ENCODE assay signal across 22 cellular contexts in the genomic region with DNA sequence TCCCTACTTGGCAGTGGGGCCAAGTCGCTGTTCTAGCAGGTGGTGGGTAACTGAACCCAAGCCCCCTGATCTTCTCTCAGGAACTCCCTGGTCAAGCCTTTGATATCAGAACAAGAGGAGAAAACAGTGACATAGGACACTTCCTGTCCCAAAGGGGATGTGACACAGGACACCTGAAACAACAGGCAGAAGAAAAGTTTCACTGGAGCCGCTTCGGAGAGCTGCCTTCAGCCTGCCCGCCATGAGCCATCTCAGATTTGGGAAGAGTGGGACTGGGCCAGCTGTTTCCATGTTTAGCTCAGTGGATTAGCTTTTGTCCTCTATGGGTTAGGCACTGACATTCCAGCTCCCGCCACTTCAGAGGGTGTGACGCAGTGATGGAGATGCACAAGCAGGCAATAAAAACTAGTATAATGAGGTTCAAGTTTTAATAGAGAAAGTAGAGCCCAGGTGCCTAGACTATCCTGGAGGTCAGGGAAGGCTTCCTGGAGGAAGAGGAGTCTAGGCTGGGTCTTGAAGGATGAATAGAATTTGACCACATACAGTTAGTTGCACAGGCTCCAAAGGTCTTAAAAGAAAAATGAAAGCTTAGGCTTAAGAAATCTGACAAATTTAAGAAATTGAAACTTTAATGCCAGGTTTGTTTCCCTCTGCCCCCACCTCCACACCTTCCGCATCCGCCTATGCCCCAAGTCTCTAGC.
"Had no signal": no experiment of that assay in that cellular context is flagged by ENCODE, and none has a peak within 500 bp of the region (broad histone marks: within the 10 kb centered on the region; RNA-seq: fewer than 3 reads in every experiment).

No MANE protein-coding gene starts in this region.

- H3K36me3 Mint-ChIP-seq: stimulated activated effector memory CD8-positive, alpha-beta T cell treated with anti-CD3 and anti-CD28 coated beads, Interleukin-12 subunit alpha, Interleukin-12 subunit beta, amount 100 ng/mL, for 72 hours had no signal

- H3K27ac ChIP-seq: lower lobe of right lung, pancreas, psoas muscle, right atrium auricular region, suprapubic skin, transverse colon, VCaP had no signal

- H3K36me3 ChIP-seq: heart left ventricle, lower lobe of right lung, pancreas, right atrium auricular region, suprapubic skin, transverse colon had no signal

- H3K27ac Mint-ChIP-seq: activated CD4-positive, alpha-beta T cell treated with anti-CD3 and anti-CD28 coated beads, Interleukin-2, amount 10 ng/mL, durations not matched to agents 24 days and 14 days; activated naive CD8-positive, alpha-beta T cell treated with anti-CD3 and anti-CD28 coated beads, Interleukin-2, amount 10 ng/mL, durations not matched to agents 7 days and 5 days; mesothelial cell of epicardium; nephron progenitor cell; stimulated activated effector memory CD8-positive, alpha-beta T cell treated with anti-CD3 and anti-CD28 coated beads, Interleukin-12 subunit alpha, Interleukin-12 subunit beta, amount 100 ng/mL, for 72 hours; stimulated activated naive CD8-positive, alpha-beta T cell treated with anti-CD3 and anti-CD28 coated beads, Interleukin-15, amount 100 ng/mL, for 72 hours had no signal

- H3K4me3 Mint-ChIP-seq: activated CD4-positive, alpha-beta T cell treated with anti-CD3 and anti-CD28 coated beads, Interleukin-2, amount 10 ng/mL, durations not matched to agents 24 days and 14 days; activated naive CD8-positive, alpha-beta T cell treated with anti-CD3 and anti-CD28 coated beads, Interleukin-2, amount 10 ng/mL, durations not matched to agents 7 days and 5 days; mesothelial cell of epicardium; nephron progenitor cell; stimulated activated effector memory CD8-positive, alpha-beta T cell treated with anti-CD3 and anti-CD28 coated beads, Interleukin-12 subunit alpha, Interleukin-12 subunit beta, amount 100 ng/mL, for 72 hours; stimulated activated naive CD8-positive, alpha-beta T cell treated with anti-CD3 and anti-CD28 coated beads, Interleukin-15, amount 100 ng/mL, for 72 hours had no signal

- ATAC-seq: activated CD4-positive, CD25-positive, alpha-beta regulatory T cell treated with anti-CD3 and anti-CD28 coated beads, Interleukin-2, amount 50 U/mL, for 24 hours; heart left ventricle; lower lobe of right lung; pancreas; psoas muscle; stimulated activated effector memory CD8-positive, alpha-beta T cell treated with anti-CD3 and anti-CD28 coated beads, Interleukin-12 subunit alpha, Interleukin-12 subunit beta, amount 100 ng/mL, for 72 hours; stimulated activated naive CD8-positive, alpha-beta T cell treated with anti-CD3 and anti-CD28 coated beads, Interleukin-15, amount 100 ng/mL, for 72 hours had no signal

- H3K4me3 ChIP-seq: heart left ventricle, lower lobe of right lung, pancreas, psoas muscle, right atrium auricular region, suprapubic skin, transverse colon had no signal

- H3K27me3 ChIP-seq: pancreas, right atrium auricular region, suprapubic skin, transverse colon had no signal

- H3K4me1 ChIP-seq: pancreas, psoas muscle had no signal

- DNase-seq: activated CD4-positive, alpha-beta T cell treated with anti-CD3 and anti-CD28 coated beads, Interleukin-2, amount 10 ng/mL, durations not matched to agents 24 days and 14 days; activated naive CD4-positive, alpha-beta T cell treated with Interleukin-2 at 50 U/mL for 16 hours; activated naive CD8-positive, alpha-beta T cell treated with anti-CD3 and anti-CD28 coated beads, Interleukin-2, amount 10 ng/mL, durations not matched to agents 7 days and 5 days; activated T-cell treated with anti-CD3 and anti-CD28 coated beads, Interleukin-2, amount 50 U/mL, for 1 hour; amygdala; cerebellar nuclear complex; cortex of kidney; heart left ventricle; left colon; lower lobe of right lung; nephron progenitor cell; pancreas; psoas muscle; stimulated activated CD4-positive, alpha-beta T cell treated with anti-CD3 and anti-CD28 coated beads, Interleukin-1b, Interleukin-23, amount 100 ng/mL, for 48 hours; stimulated activated naive CD8-positive, alpha-beta T cell treated with anti-CD3 and anti-CD28 coated beads, Interleukin-15, amount 100 ng/mL, for 72 hours; transverse colon had no signal

- H3K27me3 Mint-ChIP-seq: activated CD4-positive, alpha-beta T cell treated with anti-CD3 and anti-CD28 coated beads, Interleukin-2, amount 10 ng/mL, durations not matched to agents 24 days and 14 days; stimulated activated naive CD8-positive, alpha-beta T cell treated with anti-CD3 and anti-CD28 coated beads, Interleukin-15, amount 100 ng/mL, for 72 hours had no signal

- H3K9me3 Mint-ChIP-seq: activated CD4-positive, alpha-beta T cell treated with anti-CD3 and anti-CD28 coated beads, Interleukin-2, amount 10 ng/mL, durations not matched to agents 24 days and 14 days; mesothelial cell of epicardium; nephron progenitor cell; stimulated activated effector memory CD8-positive, alpha-beta T cell treated with anti-CD3 and anti-CD28 coated beads, Interleukin-12 subunit alpha, Interleukin-12 subunit beta, amount 100 ng/mL, for 72 hours; stimulated activated naive CD8-positive, alpha-beta T cell treated with anti-CD3 and anti-CD28 coated beads, Interleukin-15, amount 100 ng/mL, for 72 hours had no signal

- H3K9me3 ChIP-seq: heart left ventricle, lower lobe of right lung, pancreas, psoas muscle, right atrium auricular region, suprapubic skin, transverse colon had no signal
